In the genomic region with DNA sequence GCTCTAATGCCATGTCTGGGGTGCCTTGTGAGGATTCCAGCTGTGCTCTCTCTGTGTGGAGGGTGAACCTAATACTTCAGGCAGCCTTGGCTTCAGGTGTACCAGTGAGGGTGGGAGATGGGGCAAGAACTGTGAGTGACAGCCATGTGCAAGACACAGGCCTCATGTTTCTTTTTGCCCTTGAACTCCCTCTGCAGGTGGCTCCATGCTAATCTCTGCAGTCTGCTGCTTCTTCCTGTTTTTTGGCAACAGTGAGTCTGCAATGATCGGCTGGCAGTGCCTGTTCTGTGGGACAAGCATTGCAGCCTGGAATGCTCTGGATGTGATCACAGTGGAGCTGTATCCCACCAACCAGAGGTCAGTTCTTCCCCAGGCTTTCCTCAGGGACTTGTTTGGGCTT, we compare ENCODE assay signal across 1 cellular context.
TF ChIP-seq lines count a peak whose summit lies in the region.

No MANE protein-coding gene starts in this region.

TF ChIP-seq in GM23338, 12 proteins besides CTCF, POLR2A, EP300 and RAD21 (continued from another document):
- TF ChIP-seq ZNF462 (CRISPR knock-in tag; IDR thresholded peaks at IDR 0.05) (no peak), ZNF114 (CRISPR knock-in tag; IDR thresholded peaks at IDR 0.05) (no peak), ZNF331 (CRISPR knock-in tag; IDR thresholded peaks at IDR 0.05; ENCODE audit: low read depth) (no peak), NANOG (IDR thresholded peaks at IDR 0.05; ENCODE audit: borderline replicate concordance) (no peak), CREB1 (CRISPR knock-in tag; IDR thresholded peaks at IDR 0.05; ENCODE audit: low read depth) (no peak), JUNB (IDR thresholded peaks at IDR 0.05; ENCODE audit: unreplicated experiment) (no peak), EZH2phosphoT487 (IDR thresholded peaks at IDR 0.05; ENCODE audit: unreplicated experiment) (no peak), STAT1 (IDR thresholded peaks at IDR 0.05; ENCODE audit: unreplicated experiment) (no peak)
- TF ChIP-seq, protein P1, sequence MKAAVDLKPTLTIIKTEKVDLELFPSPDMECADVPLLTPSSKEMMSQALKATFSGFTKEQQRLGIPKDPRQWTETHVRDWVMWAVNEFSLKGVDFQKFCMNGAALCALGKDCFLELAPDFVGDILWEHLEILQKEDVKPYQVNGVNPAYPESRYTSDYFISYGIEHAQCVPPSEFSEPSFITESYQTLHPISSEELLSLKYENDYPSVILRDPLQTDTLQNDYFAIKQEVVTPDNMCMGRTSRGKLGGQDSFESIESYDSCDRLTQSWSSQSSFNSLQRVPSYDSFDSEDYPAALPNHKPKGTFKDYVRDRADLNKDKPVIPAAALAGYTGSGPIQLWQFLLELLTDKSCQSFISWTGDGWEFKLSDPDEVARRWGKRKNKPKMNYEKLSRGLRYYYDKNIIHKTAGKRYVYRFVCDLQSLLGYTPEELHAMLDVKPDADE (IDR thresholded peaks at IDR 0.05): no peak
